8 cellular contexts compared by ENCODE assay signal in genomic region chr9:129938291-129938979, GRCh38.
DNase-seq lines count a peak whose midpoint lies in the region; ATAC-seq and TF ChIP-seq lines count a peak whose summit lies in the region.

No MANE protein-coding gene starts in this region.

- peak overlapping the region in 1 of 2 donors; percentile 14 for H3K9ac ChIP-seq in stomach smooth muscle (ENCODE audit: low read length in 2 of 2)

- intact Hi-C loops in activated T-helper 1 cell treated with anti-CD3 and anti-CD28 coated beads, Interleukin-12 subunit alpha, Interleukin-12 subunit beta, Interleukin-2, Interleukin-4 antibody, amounts not matched to agents 30 ng/mL and 10 ng/mL and 1 ng/mL, durations not matched to agents 14 hours and 24 hours and 36 hours (cut with micrococcal nuclease), result no loop called here

- TF ChIP-seq CTCF in foreskin fibroblast (IDR thresholded peaks at IDR 0.05; ENCODE audit: low read depth, low read length), result no peak

- peak overlapping the region; percentile 79 for H3K27ac Mint-ChIP-seq in activated T-helper 1 cell treated with anti-CD3 and anti-CD28 coated beads, Interleukin-12 subunit alpha, Interleukin-12 subunit beta, Interleukin-2, Interleukin-4 antibody, amounts not matched to agents 30 ng/mL and 10 ng/mL and 1 ng/mL, durations not matched to agents 14 hours and 24 hours and 36 hours

- H3K4me3 ChIP-seq in foreskin fibroblast (ENCODE audit: low read depth in 1 of 2, low read length in 2 of 2) (no peak overlapping the region), stomach smooth muscle (ENCODE audit: low read length in 2 of 2) (no peak overlapping the region)

- peak overlapping the region; percentile 31 for H3K27ac ChIP-seq in stomach smooth muscle (ENCODE audit: low read length)

- no peaks in the 10 kb centered on the region for H3K36me3 ChIP-seq in stomach smooth muscle (ENCODE audit: control insufficient read depth in 2 of 2, insufficient read depth in 2 of 2, low read length in 2 of 2)

- ATAC-seq in HG03095 (IDR thresholded peaks at IDR 0.05; ENCODE audit: unreplicated experiment), result no peak

- H3K36me3 Mint-ChIP-seq in activated T-helper 1 cell treated with anti-CD3 and anti-CD28 coated beads, Interleukin-12 subunit alpha, Interleukin-12 subunit beta, Interleukin-2, Interleukin-4 antibody, amounts not matched to agents 30 ng/mL and 10 ng/mL and 1 ng/mL, durations not matched to agents 14 hours and 24 hours and 36 hours (ENCODE audit: low read depth), result peaks cover 42% of the 10 kb centered on the region

- H3K27me3 Mint-ChIP-seq in activated T-helper 1 cell treated with anti-CD3 and anti-CD28 coated beads, Interleukin-12 subunit alpha, Interleukin-12 subunit beta, Interleukin-2, Interleukin-4 antibody, amounts not matched to agents 30 ng/mL and 10 ng/mL and 1 ng/mL, durations not matched to agents 14 hours and 24 hours and 36 hours (ENCODE audit: insufficient read depth), result no peaks in the 10 kb centered on the region

- H3K27me3 ChIP-seq in stomach smooth muscle (ENCODE audit: control insufficient read depth in 1 of 2, insufficient read depth in 2 of 2, low read length in 2 of 2), result no peaks in the 10 kb centered on the region

- peaks cover 49% of the 10 kb centered on the region for H3K4me1 Mint-ChIP-seq in activated T-helper 1 cell treated with anti-CD3 and anti-CD28 coated beads, Interleukin-12 subunit alpha, Interleukin-12 subunit beta, Interleukin-2, Interleukin-4 antibody, amounts not matched to agents 30 ng/mL and 10 ng/mL and 1 ng/mL, durations not matched to agents 14 hours and 24 hours and 36 hours (ENCODE audit: low read depth)

- peaks cover 19% of the 10 kb centered on the region for H3K4me1 ChIP-seq in stomach smooth muscle (ENCODE audit: control insufficient read depth, insufficient read depth, low read length)

- DNase-seq in DMS53 (lab: John Stamatoyannopoulos, UW) (peak; percentile 11), DMS53 treated with DMSO at 0.1 percent for 48 hours (lab: John Stamatoyannopoulos, UW; ENCODE audit: unreplicated experiment) (no peak), foreskin fibroblast (peak; percentile 39 to 68), iPS-NIHi7 (ENCODE audit: extremely low spot score) (no peak), T1000 (lab: John Stamatoyannopoulos, UW) (no peak)
- DNase-seq in activated T-helper 1 cell treated with anti-CD3 and anti-CD28 coated beads, Interleukin-12 subunit alpha, Interleukin-12 subunit beta, Interleukin-2, Interleukin-4 antibody, amounts not matched to agents 30 ng/mL and 10 ng/mL and 1 ng/mL, durations not matched to agents 14 hours and 24 hours and 36 hours (ENCODE audit: low spot score), result no peak

- H3K9me3 Mint-ChIP-seq in activated T-helper 1 cell treated with anti-CD3 and anti-CD28 coated beads, Interleukin-12 subunit alpha, Interleukin-12 subunit beta, Interleukin-2, Interleukin-4 antibody, amounts not matched to agents 30 ng/mL and 10 ng/mL and 1 ng/mL, durations not matched to agents 14 hours and 24 hours and 36 hours, result peaks cover 12% of the 10 kb centered on the region

- H3K9me3 ChIP-seq in stomach smooth muscle (ENCODE audit: control insufficient read depth in 2 of 2, low read length in 2 of 2), result no peaks in the 10 kb centered on the region

- H3K4me3 Mint-ChIP-seq in activated T-helper 1 cell treated with anti-CD3 and anti-CD28 coated beads, Interleukin-12 subunit alpha, Interleukin-12 subunit beta, Interleukin-2, Interleukin-4 antibody, amounts not matched to agents 30 ng/mL and 10 ng/mL and 1 ng/mL, durations not matched to agents 14 hours and 24 hours and 36 hours, result no peak overlapping the region

Comparison
In these comparisons a context has a peak if more than half of its experiments do, and no peak if none do; other contexts are left out.
1. DNase-seq: peak in DMS53 (single experiment) and foreskin fibroblast (2 of 2); none in DMS53 treated with DMSO at 0.1 percent for 48 hours (single experiment), activated T-helper 1 cell treated with anti-CD3 and anti-CD28 coated beads, Interleukin-12 subunit alpha, Interleukin-12 subunit beta, Interleukin-2, Interleukin-4 antibody, amounts not matched to agents 30 ng/mL and 10 ng/mL and 1 ng/mL, durations not matched to agents 14 hours and 24 hours and 36 hours (single experiment), iPS-NIHi7 (single experiment) and T1000 (single experiment).